Comparison of ENCODE assay signal across 12 cellular contexts in the genomic region with DNA sequence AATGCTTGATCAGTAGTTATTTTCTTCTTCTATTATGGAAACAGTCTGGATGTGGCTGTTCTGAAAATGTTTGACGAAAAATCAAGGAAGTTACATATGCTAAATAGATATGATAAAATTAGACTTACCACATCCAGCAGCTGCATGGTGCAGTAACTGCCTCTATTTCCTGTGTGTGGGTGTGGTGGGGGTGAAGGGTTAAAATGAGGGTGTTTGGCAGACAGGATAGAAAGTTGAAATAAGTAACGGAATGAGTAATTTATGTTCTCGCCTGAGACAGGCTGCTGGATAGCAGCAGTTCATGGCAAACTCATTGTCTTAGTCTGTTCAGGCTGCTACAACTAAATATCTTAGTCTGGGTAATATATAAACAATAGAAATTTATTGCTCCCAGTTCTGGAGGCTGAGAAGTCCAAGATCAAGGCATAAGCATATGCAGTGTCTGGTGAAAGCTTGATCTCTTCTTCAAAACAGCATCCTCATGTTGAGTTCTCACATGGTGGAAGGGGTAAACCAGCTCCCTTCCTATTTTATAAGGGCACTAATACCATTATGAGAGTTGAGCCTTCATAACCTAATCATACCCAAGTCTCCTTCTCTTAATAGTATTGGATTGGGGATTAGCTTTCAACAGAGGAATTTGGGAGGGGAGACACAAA.
DNase-seq lines count a peak whose midpoint lies in the region; ATAC-seq and TF ChIP-seq lines count a peak whose summit lies in the region.
"Had no signal": no experiment of that assay in that cellular context is flagged by ENCODE, and none has a peak within 500 bp of the region (broad histone marks: within the 10 kb centered on the region; RNA-seq: fewer than 3 reads in every experiment).

No MANE protein-coding gene starts in this region.

- WGBS in spleen, 5 donors: 15 to 24% (median 16%) methylated on average over 3 of the region's 3 CpGs

- intact Hi-C loops in uterus (cut with DNase I; ENCODE audit: low total_unique reads) (no loop called here), spleen (cut with DNase I; ENCODE audit: low total_unique reads) (no loop called here)

- H3K27ac ChIP-seq in uterus (no peak overlapping the region), spleen (no peak overlapping the region)

- H3K27me3 ChIP-seq in uterus: no peaks in the 10 kb centered on the region
- H3K27me3 ChIP-seq in spleen (replicated peaks in 1 of 7): no peaks in the 10 kb centered on the region

- TF ChIP-seq CTCF in uterus (IDR thresholded peaks at IDR 0.05): no peak
- TF ChIP-seq CTCF in spleen (IDR thresholded peaks at IDR 0.05 in 8 of 11, conservative IDR thresholded peaks at IDR 0.05 in 3 of 11): no peak

- POLR2A ChIA-PET in naive thymus-derived CD8-positive, alpha-beta T cell (lab: Charles Lee): no interaction called here

- H3K27ac Mint-ChIP-seq in naive thymus-derived CD8-positive, alpha-beta T cell: peak overlapping the region in 3 of 10 donors; percentile 43 to 71 (median 56)

- no peaks in the 10 kb centered on the region for H3K36me3 ChIP-seq in uterus
- H3K36me3 ChIP-seq in spleen: no peaks in the 10 kb centered on the region

- H3K9me3 ChIP-seq in uterus (no peaks in the 10 kb centered on the region), spleen (peaks cover 0 to 15% (median 0%) of the 10 kb centered on the region in 8 donors)

- peak overlapping the region in 8 of 10 donors; percentile 1 to 63 (median 27) for H3K4me3 Mint-ChIP-seq in naive thymus-derived CD8-positive, alpha-beta T cell

- TF ChIP-seq POLR2A in uterus (IDR thresholded peaks at IDR 0.05) (no peak), spleen (IDR thresholded peaks at IDR 0.05) (no peak)

- DNase-seq in NOMO-1 treated with DMSO at 0.1 percent for 48 hours (lab: John Stamatoyannopoulos, UW; ENCODE audit: unreplicated experiment): peak; percentile 58
- DNase-seq in naive thymus-derived CD8-positive, alpha-beta T cell: peak in 3 of 10 donors; percentile 9 to 38 (median 16)
- DNase-seq in uterus: no peak
- no peak for DNase-seq in spleen
- no peak for DNase-seq in NCI-H187 (lab: John Stamatoyannopoulos, UW)
- DNase-seq in NCI-H524 treated with DMSO at 0.1 percent for 48 hours (lab: John Stamatoyannopoulos, UW): no peak
- DNase-seq: cerebellar nuclear complex, kidney, T1000 had no signal

- no peaks in the 10 kb centered on the region for H3K27me3 Mint-ChIP-seq in naive thymus-derived CD8-positive, alpha-beta T cell

- H3K4me1 ChIP-seq in uterus (no peaks in the 10 kb centered on the region), spleen (no peaks in the 10 kb centered on the region)

- peaks cover 0 to 13% (median 0%) of the 10 kb centered on the region in 9 donors for H3K9me3 Mint-ChIP-seq in naive thymus-derived CD8-positive, alpha-beta T cell

- H3K36me3 Mint-ChIP-seq in naive thymus-derived CD8-positive, alpha-beta T cell: peaks cover 0 to 7% (median 0%) of the 10 kb centered on the region in 3 donors

- ATAC-seq in GM19023 (IDR thresholded peaks at IDR 0.05; ENCODE audit: unreplicated experiment) (peak; percentile 81), HG02938 (IDR thresholded peaks at IDR 0.05; ENCODE audit: unreplicated experiment) (peak; percentile 83)
- peak in 1 of 2 donors; percentile 75 for ATAC-seq in naive thymus-derived CD8-positive, alpha-beta T cell
- ATAC-seq: sciatic nerve had no signal

- H3K4me3 ChIP-seq in uterus (no peak overlapping the region), spleen (no peak overlapping the region)

- H3K4me1 Mint-ChIP-seq in naive thymus-derived CD8-positive, alpha-beta T cell: peaks cover 5 to 19% (median 13%) of the 10 kb centered on the region in 4 donors
